8 cellular contexts compared by ENCODE assay signal in the genomic region with DNA sequence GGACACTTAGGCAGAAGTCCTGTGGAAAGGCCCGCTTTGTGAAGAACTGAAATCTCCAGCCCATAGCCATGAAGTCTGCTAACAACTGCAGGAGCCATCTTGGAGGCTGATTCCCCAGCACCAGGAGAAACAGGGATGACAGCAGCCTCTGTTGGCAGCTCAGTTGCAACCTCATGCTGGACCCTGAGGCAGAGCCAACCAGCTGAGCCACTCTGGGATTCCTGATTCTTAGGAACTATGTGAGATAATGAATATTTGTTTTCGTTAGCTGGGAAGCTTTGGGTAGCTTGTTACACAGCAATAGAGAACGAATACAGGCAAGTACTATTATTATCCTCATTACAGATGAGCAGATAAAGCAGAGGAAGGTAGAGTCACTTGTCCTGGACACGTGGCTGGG.
"Had no signal": no experiment of that assay in that cellular context is flagged by ENCODE, and none has a peak within 500 bp of the region (broad histone marks: within the 10 kb centered on the region; RNA-seq: fewer than 3 reads in every experiment).

No MANE protein-coding gene starts in this region.

- DNase-seq: GM23248, GOT3, H7, H9, HCEC 1CT, HFFc6 had no signal

- H3K9ac ChIP-seq: GM23248 had no signal

- H3K4me3 ChIP-seq: GM23248, GM23338, HAP-1 had no signal

- H2AFZ ChIP-seq: GM23248, GM23338 had no signal

- H3K4me1 ChIP-seq: HAP-1 had no signal

- H3K27ac ChIP-seq: GM23248 had no signal

- H3K36me3 ChIP-seq: HAP-1 had no signal

- H3K9me3 ChIP-seq: HAP-1 had no signal

- H3K4me2 ChIP-seq: GM23338 had no signal
